ENCODE assay signal across 8 cellular contexts in the genomic region with DNA sequence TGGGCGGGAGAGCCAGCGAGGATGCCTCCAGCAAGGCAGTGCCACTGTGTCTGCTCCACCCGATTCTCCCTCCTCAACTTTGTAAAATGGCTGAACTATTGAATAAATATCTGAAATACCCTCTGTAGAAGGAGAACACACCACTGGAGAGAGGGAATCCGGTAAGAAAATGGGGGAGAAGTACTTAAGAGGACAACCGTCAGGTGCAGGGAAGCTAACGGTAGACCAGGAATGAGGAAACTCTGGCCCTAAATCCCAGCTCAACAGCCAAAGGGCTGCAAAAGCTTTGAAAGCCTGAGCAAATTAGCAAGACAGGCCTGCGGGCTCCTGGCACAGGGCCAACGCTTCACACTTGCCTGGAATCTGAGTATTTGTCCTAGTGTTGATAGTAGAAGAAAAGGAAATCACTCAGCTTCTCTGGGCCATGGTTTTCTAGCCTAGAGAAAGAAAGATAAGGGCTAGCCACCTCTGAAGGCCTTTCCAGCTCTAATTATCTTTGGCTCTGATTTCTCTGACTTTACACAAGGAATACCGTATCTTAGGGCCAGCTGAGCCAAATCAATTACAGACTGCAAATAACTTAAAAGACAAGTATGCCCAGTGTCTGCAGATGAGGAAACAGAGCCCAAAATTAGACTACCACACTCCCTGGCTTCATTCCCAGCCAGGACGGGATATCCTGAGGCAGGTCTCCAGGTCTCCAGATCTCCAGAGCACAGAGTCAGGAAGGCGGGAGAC.
DNase-seq lines count a peak whose midpoint lies in the region; ATAC-seq and TF ChIP-seq lines count a peak whose summit lies in the region.

No MANE protein-coding gene starts in this region.

- H3K4me2 ChIP-seq in mesenchymal stem cell (ENCODE audit: low read length, poor library complexity, severe bottlenecking): no peak overlapping the region

- no peak overlapping the region for H2BK120ac ChIP-seq in mesenchymal stem cell (ENCODE audit: low read depth, low read length)

- no peak overlapping the region for H2AFZ ChIP-seq in mesenchymal stem cell (ENCODE audit: low read depth, low read length)

- peak; percentile 73 for DNase-seq in Daoy (ENCODE audit: low read depth)
- DNase-seq in NCI-H345 (lab: John Stamatoyannopoulos, UW): peak; percentile 88
- DNase-seq in coronary artery (ENCODE audit: low spot score): no peak
- peak; percentile 55 for DNase-seq in mesenchymal stem cell
- no peak for DNase-seq in MV-4-11 (lab: John Stamatoyannopoulos, UW)
- no peak for DNase-seq in stimulated activated CD4-positive, alpha-beta T cell treated with anti-CD3 and anti-CD28 coated beads, Interleukin-2, amount 100 ng/mL, for 48 hours

- ATAC-seq in HG03095 (IDR thresholded peaks at IDR 0.05; ENCODE audit: unreplicated experiment): no peak
- no peak for ATAC-seq in HG03565 (IDR thresholded peaks at IDR 0.05; ENCODE audit: unreplicated experiment)

- H3K36me3 ChIP-seq in mesenchymal stem cell (ENCODE audit: control insufficient read depth in 1 of 2, insufficient read depth in 2 of 2, low read depth in 1 of 2, low read length in 2 of 2): peaks cover 6 to 7% of the 10 kb centered on the region in 2 experiments

- peak overlapping the region in 1 of 2 experiments; percentile 83 for H3K23ac ChIP-seq in mesenchymal stem cell (ENCODE audit: low read length in 2 of 2)

- H3K4me3 ChIP-seq in coronary artery: no peak overlapping the region
- H3K4me3 ChIP-seq in mesenchymal stem cell (ENCODE audit: insufficient read depth in 1 of 2, low read depth in 1 of 2, low read length in 2 of 2): peak overlapping the region in 1 of 2 experiments; percentile 5

- peak overlapping the region; percentile 58 to 94 for H3K18ac ChIP-seq in mesenchymal stem cell (ENCODE audit: low read depth in 1 of 2, low read length in 2 of 2)

- no peak for TF ChIP-seq CTCF in coronary artery (IDR thresholded peaks at IDR 0.05)

- H2BK15ac ChIP-seq in mesenchymal stem cell (ENCODE audit: low read depth, poor library complexity, severe bottlenecking): no peak overlapping the region

- H4K8ac ChIP-seq in mesenchymal stem cell (ENCODE audit: low read length): peak overlapping the region; percentile 67

- peak overlapping the region in 1 of 2 experiments; percentile 98 for H3K14ac ChIP-seq in mesenchymal stem cell (ENCODE audit: low read length in 2 of 2)

- H4K91ac ChIP-seq in mesenchymal stem cell (ENCODE audit: low read length): peak overlapping the region; percentile 64

- WGBS in mesenchymal stem cell: 56% methylated on average over 10 of the region's 11 CpGs

- peak overlapping the region in 1 of 2 experiments; percentile 83 for H3K4ac ChIP-seq in mesenchymal stem cell (ENCODE audit: low read depth in 1 of 2, low read length in 2 of 2)

- H3K27ac ChIP-seq in coronary artery (peak overlapping the region; percentile 40 to 67), mesenchymal stem cell (ENCODE audit: low read length, poor library complexity, severe bottlenecking) (peak overlapping the region; percentile 82)

- H2BK12ac ChIP-seq in mesenchymal stem cell (ENCODE audit: low read length in 2 of 2): peak overlapping the region in 1 of 2 experiments; percentile 89

- peaks cover 25% of the 10 kb centered on the region for H3K79me1 ChIP-seq in mesenchymal stem cell (replicated peaks; ENCODE audit: low read length, poor library complexity, severe bottlenecking)

- H3K9ac ChIP-seq in mesenchymal stem cell (ENCODE audit: low read length): no peak overlapping the region

- no peaks in the 10 kb centered on the region for H3K27me3 ChIP-seq in mesenchymal stem cell (ENCODE audit: control insufficient read depth in 1 of 2, insufficient read depth in 1 of 2, low read length in 2 of 2)

- H3K9me3 ChIP-seq in mesenchymal stem cell (ENCODE audit: control insufficient read depth, low read length): no peaks in the 10 kb centered on the region

- H2BK5ac ChIP-seq in mesenchymal stem cell (ENCODE audit: low read depth, low read length, poor library complexity, severe bottlenecking): peak overlapping the region; percentile 75

- H2AK5ac ChIP-seq in mesenchymal stem cell (ENCODE audit: low read length, severe bottlenecking): peak overlapping the region; percentile 74

- H3K4me1 ChIP-seq in mesenchymal stem cell (ENCODE audit: control insufficient read depth, insufficient read depth, low read depth, low read length): peaks cover 28% of the 10 kb centered on the region

Comparison
In these comparisons a context has a peak if more than half of its experiments do, and no peak if none do; other contexts are left out.
1. DNase-seq: peak in Daoy (single experiment), NCI-H345 (single experiment) and mesenchymal stem cell (single experiment); none in coronary artery (single experiment), MV-4-11 (single experiment) and stimulated activated CD4-positive, alpha-beta T cell treated with anti-CD3 and anti-CD28 coated beads, Interleukin-2, amount 100 ng/mL, for 48 hours (0 of 2).